13 cellular contexts compared by ENCODE assay signal in genomic region chr10:114506874-114507385, GRCh38.
DNase-seq lines count a peak whose midpoint lies in the region; ATAC-seq and TF ChIP-seq lines count a peak whose summit lies in the region.
"Had no signal": no experiment of that assay in that cellular context is flagged by ENCODE, and none has a peak within 500 bp of the region (broad histone marks: within the 10 kb centered on the region; RNA-seq: fewer than 3 reads in every experiment).

No MANE protein-coding gene starts in this region.

- H4K20me1 ChIP-seq in PC-9 (ENCODE audit: insufficient read depth) = no peaks in the 10 kb centered on the region

- H3K4me1 ChIP-seq in PC-9 (replicated peaks; ENCODE audit: insufficient read depth) = peaks cover 49% of the 10 kb centered on the region

- peaks cover 88% of the 10 kb centered on the region for H3K4me1 Mint-ChIP-seq in activated naive CD8-positive, alpha-beta T cell treated with anti-CD3 and anti-CD28 coated beads, Interleukin-2, amount 50 U/mL, for 24 hours
- peaks cover 69% of the 10 kb centered on the region for H3K4me1 Mint-ChIP-seq in stimulated activated memory B cell treated with anti-CD40 and anti-IgM and Interleukin-4, amounts not matched to agents 10 μg/mL and 1 μg/mL and 100 μg/mL, for 72 hours

- H3K36me3 ChIP-seq in PC-9 (ENCODE audit: low read depth) = no peaks in the 10 kb centered on the region

- intact Hi-C loops in PC-9 (cut with micrococcal nuclease; ENCODE audit: unreplicated experiment) = loop anchor here (2.0 kb wide), 1 partner anchor 14 kb away; no protein-coding TSS in a partner anchor

- H3K27ac Mint-ChIP-seq in activated naive CD8-positive, alpha-beta T cell treated with anti-CD3 and anti-CD28 coated beads, Interleukin-2, amount 50 U/mL, for 24 hours = peak overlapping the region; percentile 66
- H3K27ac Mint-ChIP-seq in stimulated activated memory B cell treated with anti-CD40 and anti-IgM and Interleukin-4, amounts not matched to agents 10 μg/mL and 1 μg/mL and 100 μg/mL, for 72 hours = peak overlapping the region; percentile 71
- H3K27ac Mint-ChIP-seq: activated CD8-positive, alpha-beta memory T cell treated with anti-CD3 and anti-CD28 coated beads, Interleukin-2, amount 10 ng/mL, durations not matched to agents 7 days and 5 days; stimulated activated naive CD8-positive, alpha-beta T cell treated with anti-CD3 and anti-CD28 coated beads, Interleukin-15, Interleukin-2, amounts not matched to agents 100 ng/mL and 50 ng/mL, for 24 hours had no signal

- CTCF ChIA-PET in PC-9 (lab: Charles Lee) = interaction anchor here (0.5 to 0.6 kb wide), 2 partner anchors 38 to 314 kb away, joined by 3 to 7 read pairs; no protein-coding TSS in a partner anchor

- no peak overlapping the region for H3K4me3 ChIP-seq in PC-9
- H3K4me3 ChIP-seq: hepatocyte had no signal

- H2AFZ ChIP-seq in PC-9 = no peak overlapping the region
- H2AFZ ChIP-seq: hepatocyte had no signal

- peaks cover 6% of the 10 kb centered on the region for H3K9me3 Mint-ChIP-seq in activated naive CD8-positive, alpha-beta T cell treated with anti-CD3 and anti-CD28 coated beads, Interleukin-2, amount 50 U/mL, for 24 hours
- H3K9me3 Mint-ChIP-seq in stimulated activated memory B cell treated with anti-CD40 and anti-IgM and Interleukin-4, amounts not matched to agents 10 μg/mL and 1 μg/mL and 100 μg/mL, for 72 hours = no peaks in the 10 kb centered on the region

- H3K27ac ChIP-seq in PC-9 = peak overlapping the region; percentile 82
- H3K27ac ChIP-seq in layer of hippocampus (ENCODE audit: low read depth, low read length) = peak overlapping the region; percentile 65
- H3K27ac ChIP-seq: hepatocyte had no signal

- ATAC-seq in activated naive CD8-positive, alpha-beta T cell treated with anti-CD3 and anti-CD28 coated beads, Interleukin-2, amount 50 U/mL, for 24 hours = no peak
- ATAC-seq in stimulated activated memory B cell treated with anti-CD40 and anti-IgM and Interleukin-4, amounts not matched to agents 10 μg/mL and 1 μg/mL and 100 μg/mL, for 72 hours = no peak
- ATAC-seq in HG02938 (IDR thresholded peaks at IDR 0.05; ENCODE audit: unreplicated experiment) = no peak
- ATAC-seq: activated CD8-positive, alpha-beta memory T cell treated with anti-CD3 and anti-CD28 coated beads, Interleukin-2, amount 10 ng/mL, durations not matched to agents 7 days and 5 days had no signal

- no TSS peak for BruUV-seq in PC-9 (replicated peaks; lab: Mats Ljungman, UMichigan)

- H3K27me3 ChIP-seq in PC-9 (ENCODE audit: insufficient read depth, low read depth) = no peaks in the 10 kb centered on the region
- H3K27me3 ChIP-seq in layer of hippocampus (ENCODE audit: control insufficient read depth, insufficient read depth, low read length) = no peaks in the 10 kb centered on the region
- H3K27me3 ChIP-seq: hepatocyte had no signal

- H3K4me3 Mint-ChIP-seq in activated naive CD8-positive, alpha-beta T cell treated with anti-CD3 and anti-CD28 coated beads, Interleukin-2, amount 50 U/mL, for 24 hours = no peak overlapping the region
- H3K4me3 Mint-ChIP-seq in stimulated activated memory B cell treated with anti-CD40 and anti-IgM and Interleukin-4, amounts not matched to agents 10 μg/mL and 1 μg/mL and 100 μg/mL, for 72 hours = no peak overlapping the region
- H3K4me3 Mint-ChIP-seq: activated CD8-positive, alpha-beta memory T cell treated with anti-CD3 and anti-CD28 coated beads, Interleukin-2, amount 10 ng/mL, durations not matched to agents 7 days and 5 days; stimulated activated naive CD8-positive, alpha-beta T cell treated with anti-CD3 and anti-CD28 coated beads, Interleukin-15, Interleukin-2, amounts not matched to agents 100 ng/mL and 50 ng/mL, for 24 hours had no signal

- no peaks in the 10 kb centered on the region for H3K27me3 Mint-ChIP-seq in activated naive CD8-positive, alpha-beta T cell treated with anti-CD3 and anti-CD28 coated beads, Interleukin-2, amount 50 U/mL, for 24 hours
- H3K27me3 Mint-ChIP-seq in stimulated activated memory B cell treated with anti-CD40 and anti-IgM and Interleukin-4, amounts not matched to agents 10 μg/mL and 1 μg/mL and 100 μg/mL, for 72 hours = no peaks in the 10 kb centered on the region
- H3K27me3 Mint-ChIP-seq: activated CD8-positive, alpha-beta memory T cell treated with anti-CD3 and anti-CD28 coated beads, Interleukin-2, amount 10 ng/mL, durations not matched to agents 7 days and 5 days; stimulated activated naive CD8-positive, alpha-beta T cell treated with anti-CD3 and anti-CD28 coated beads, Interleukin-15, Interleukin-2, amounts not matched to agents 100 ng/mL and 50 ng/mL, for 24 hours had no signal

- peaks cover 13% of the 10 kb centered on the region for H3K36me3 Mint-ChIP-seq in activated naive CD8-positive, alpha-beta T cell treated with anti-CD3 and anti-CD28 coated beads, Interleukin-2, amount 50 U/mL, for 24 hours (ENCODE audit: low read depth)
- peaks cover 23% of the 10 kb centered on the region for H3K36me3 Mint-ChIP-seq in stimulated activated memory B cell treated with anti-CD40 and anti-IgM and Interleukin-4, amounts not matched to agents 10 μg/mL and 1 μg/mL and 100 μg/mL, for 72 hours

- H3K9me2 ChIP-seq in PC-9 (ENCODE audit: insufficient read depth) = no peaks in the 10 kb centered on the region

- POLR2A ChIA-PET in PC-9 (lab: Charles Lee; ENCODE audit: unreplicated experiment) = interaction anchor here (0.6 to 0.7 kb wide), 3 partner anchors 35 to 272 kb away, joined by 3 to 10 read pairs (median 5); no protein-coding TSS in a partner anchor

- H3F3A ChIP-seq in PC-9 (ENCODE audit: insufficient read depth, low read depth) = peaks cover 26% of the 10 kb centered on the region

- H3K4me2 ChIP-seq in PC-9 = peak overlapping the region; percentile 34; the same call in 1 of the 2 replicates
- H3K4me2 ChIP-seq: hepatocyte had no signal

- no peaks in the 10 kb centered on the region for H3K9me3 ChIP-seq in PC-9 (ENCODE audit: insufficient read depth, low read depth)

- no peak for DNase-seq in PC-9
- DNase-seq in activated naive CD8-positive, alpha-beta T cell treated with anti-CD3 and anti-CD28 coated beads, Interleukin-2, amount 50 U/mL, for 24 hours = no peak
- no peak for DNase-seq in stimulated activated CD4-positive, alpha-beta T cell treated with anti-CD3 and anti-CD28 coated beads, Interleukin-4, amount 100 ng/mL, for 4 hours
- no peak for DNase-seq in GM03348 (ENCODE audit: low spot score)
- DNase-seq: activated CD8-positive, alpha-beta memory T cell treated with anti-CD3 and anti-CD28 coated beads, Interleukin-2, amount 10 ng/mL, durations not matched to agents 7 days and 5 days; GF-D8; NCI-H526; stimulated activated CD4-positive, alpha-beta T cell treated with anti-CD3 and anti-CD28 coated beads, Interleukin-2, amount 100 ng/mL, for 48 hours had no signal

- peaks cover 47% of the 10 kb centered on the region for H3K79me2 ChIP-seq in PC-9 (ENCODE audit: low read depth)

- no peak for TF ChIP-seq CTCF in PC-9 (conservative IDR thresholded peaks at IDR 0.05)
